1 cellular context compared by ENCODE assay signal in the genomic region with DNA sequence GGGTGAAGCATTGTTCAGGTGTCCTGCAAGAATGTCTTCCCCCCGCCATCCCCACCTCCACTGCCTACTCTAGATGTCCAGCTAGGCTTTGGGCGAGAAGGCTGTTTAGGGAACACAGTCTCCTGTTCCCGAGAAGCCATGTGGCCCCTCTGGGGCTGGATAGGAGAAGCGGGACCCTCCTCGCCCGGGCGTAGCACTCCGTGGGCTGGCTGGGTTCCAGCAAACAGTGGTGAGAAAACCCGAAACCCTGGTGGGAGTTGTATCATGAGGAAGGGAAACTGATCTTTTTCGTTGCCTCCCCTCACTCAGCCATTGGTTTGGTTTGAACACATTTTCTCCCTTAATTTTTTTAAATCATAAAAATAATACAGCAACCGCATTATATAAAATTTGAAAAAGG.
TF ChIP-seq lines count a peak whose summit lies in the region.

No MANE protein-coding gene starts in this region.

TF ChIP-seq in GM12878, 131 proteins besides CTCF, POLR2A, EP300 and RAD21 (continued from another document):
- TF ChIP-seq, protein P1, sequence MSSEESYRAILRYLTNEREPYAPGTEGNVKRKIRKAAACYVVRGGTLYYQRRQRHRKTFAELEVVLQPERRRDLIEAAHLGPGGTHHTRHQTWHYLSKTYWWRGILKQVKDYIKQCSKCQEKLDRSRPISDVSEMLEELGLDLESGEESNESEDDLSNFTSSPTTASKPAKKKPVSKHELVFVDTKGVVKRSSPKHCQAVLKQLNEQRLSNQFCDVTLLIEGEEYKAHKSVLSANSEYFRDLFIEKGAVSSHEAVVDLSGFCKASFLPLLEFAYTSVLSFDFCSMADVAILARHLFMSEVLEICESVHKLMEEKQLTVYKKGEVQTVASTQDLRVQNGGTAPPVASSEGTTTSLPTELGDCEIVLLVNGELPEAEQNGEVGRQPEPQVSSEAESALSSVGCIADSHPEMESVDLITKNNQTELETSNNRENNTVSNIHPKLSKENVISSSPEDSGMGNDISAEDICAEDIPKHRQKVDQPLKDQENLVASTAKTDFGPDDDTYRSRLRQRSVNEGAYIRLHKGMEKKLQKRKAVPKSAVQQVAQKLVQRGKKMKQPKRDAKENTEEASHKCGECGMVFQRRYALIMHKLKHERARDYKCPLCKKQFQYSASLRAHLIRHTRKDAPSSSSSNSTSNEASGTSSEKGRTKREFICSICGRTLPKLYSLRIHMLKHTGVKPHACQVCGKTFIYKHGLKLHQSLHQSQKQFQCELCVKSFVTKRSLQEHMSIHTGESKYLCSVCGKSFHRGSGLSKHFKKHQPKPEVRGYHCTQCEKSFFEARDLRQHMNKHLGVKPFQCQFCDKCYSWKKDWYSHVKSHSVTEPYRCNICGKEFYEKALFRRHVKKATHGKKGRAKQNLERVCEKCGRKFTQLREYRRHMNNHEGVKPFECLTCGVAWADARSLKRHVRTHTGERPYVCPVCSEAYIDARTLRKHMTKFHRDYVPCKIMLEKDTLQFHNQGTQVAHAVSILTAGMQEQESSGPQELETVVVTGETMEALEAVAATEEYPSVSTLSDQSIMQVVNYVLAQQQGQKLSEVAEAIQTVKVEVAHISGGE (CRISPR knock-in tag; IDR thresholded peaks at IDR 0.05), result no peak
